ENCODE assay signal across 22 cellular contexts in the genomic region with DNA sequence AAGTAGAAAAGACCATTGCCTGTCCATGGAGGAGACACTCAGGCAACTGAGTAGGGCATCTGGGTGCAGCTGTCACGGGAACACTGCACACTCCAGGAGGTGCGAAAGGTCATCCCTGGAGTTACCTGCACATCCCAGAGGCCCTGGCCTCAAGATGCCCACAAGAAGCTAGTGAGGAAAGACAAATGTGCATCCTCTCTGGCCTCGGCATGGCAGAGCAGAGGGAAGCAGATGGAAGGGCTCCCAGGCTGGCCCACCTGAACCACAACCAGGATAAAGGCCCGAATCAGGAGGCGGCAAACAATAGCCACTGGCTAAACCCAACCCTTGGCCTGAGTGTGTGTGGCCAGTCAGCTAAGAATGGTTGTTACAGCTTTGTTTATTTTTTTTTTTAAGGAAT.
"Had no signal": no experiment of that assay in that cellular context is flagged by ENCODE, and none has a peak within 500 bp of the region (broad histone marks: within the 10 kb centered on the region; RNA-seq: fewer than 3 reads in every experiment).

No MANE protein-coding gene starts in this region.

- H3K27me3 ChIP-seq: ovary, suprapubic skin, transverse colon, vagina had no signal

- H3K36me3 ChIP-seq: ovary, suprapubic skin, transverse colon, vagina had no signal

- DNase-seq: hypothalamus, occipital lobe, ovary, posterior cingulate gyrus, psoas muscle had no signal

- H3K4me3 Mint-ChIP-seq: effector memory CD8-positive, alpha-beta T cell; immature natural killer cell; memory B cell; naive thymus-derived CD8-positive, alpha-beta T cell; nephron progenitor cell; stimulated activated naive CD8-positive, alpha-beta T cell treated with anti-CD3 and anti-CD28 coated beads, Interleukin-15, amount 100 ng/mL, for 72 hours had no signal

- H3K4me3 ChIP-seq: coronary artery, lung, ovary, psoas muscle, suprapubic skin, transverse colon, vagina had no signal

- H3K9me3 ChIP-seq: ovary, psoas muscle, suprapubic skin, transverse colon, vagina had no signal

- H3K27ac Mint-ChIP-seq: immature natural killer cell; memory B cell; naive thymus-derived CD8-positive, alpha-beta T cell; nephron progenitor cell; stimulated activated naive CD8-positive, alpha-beta T cell treated with anti-CD3 and anti-CD28 coated beads, Interleukin-15, amount 100 ng/mL, for 72 hours had no signal

- H3K9me3 Mint-ChIP-seq: effector memory CD8-positive, alpha-beta T cell; memory B cell; naive thymus-derived CD8-positive, alpha-beta T cell; stimulated activated naive CD8-positive, alpha-beta T cell treated with anti-CD3 and anti-CD28 coated beads, Interleukin-15, amount 100 ng/mL, for 72 hours had no signal

- FAIRE-seq: endometrium, frontal cortex, keratinocyte, small intestine had no signal

- ATAC-seq: left lobe of liver; naive thymus-derived CD8-positive, alpha-beta T cell; psoas muscle; right cardiac atrium had no signal

- H3K36me3 Mint-ChIP-seq: immature natural killer cell; memory B cell; naive thymus-derived CD8-positive, alpha-beta T cell had no signal

- H3K27ac ChIP-seq: coronary artery, ovary, psoas muscle, suprapubic skin, vagina had no signal
